In genomic region chr17:47265983-47266541, GRCh38 we compare ENCODE assay signal across 9 cellular contexts. TPM values are rescaled to one million over a fixed set of nuclear protein-coding genes. Genes with fewer than 3 reads are reported as not detected.
A peak's percentile ranks its signal among the peaks of the same experiment; 100 is the strongest.
DNase-seq lines count a peak whose midpoint lies in the region; ATAC-seq and TF ChIP-seq lines count a peak whose summit lies in the region.
"Had no signal": no experiment of that assay in that cellular context is flagged by ENCODE, and none has a peak within 500 bp of the region (broad histone marks: within the 10 kb centered on the region; RNA-seq: fewer than 3 reads in every experiment).

No MANE protein-coding gene starts in this region.

- no peaks in the 10 kb centered on the region for H3K36me3 Mint-ChIP-seq in chondrocyte (ENCODE audit: low read depth)
- peaks cover 0 to 9% (median 6%) of the 10 kb centered on the region in 3 donors for H3K36me3 Mint-ChIP-seq in naive thymus-derived CD8-positive, alpha-beta T cell

- H3K4me3 ChIP-seq in AG10803 (ENCODE audit: low read length), result no peak overlapping the region

- no peaks in the 10 kb centered on the region for H3K27me3 Mint-ChIP-seq in chondrocyte (ENCODE audit: low read depth)
- peaks cover 7 to 18% (median 15%) of the 10 kb centered on the region in 5 donors for H3K27me3 Mint-ChIP-seq in naive thymus-derived CD8-positive, alpha-beta T cell

- no peak for ATAC-seq in naive thymus-derived CD8-positive, alpha-beta T cell

- TF ChIP-seq CTCF in AG10803 (conservative IDR thresholded peaks at IDR 0.05; ENCODE audit: low read length), result no peak
- TF ChIP-seq CTCF in chondrocyte (IDR thresholded peaks at IDR 0.05), result no peak
- no peak for TF ChIP-seq CTCF in GM13976 (IDR thresholded peaks at IDR 0.05; ENCODE audit: borderline replicate concordance, control extremely low read depth, extremely low read depth, insufficient read depth, missing control alignments)

- no peaks in the 10 kb centered on the region for H3K9me3 Mint-ChIP-seq in chondrocyte (ENCODE audit: low read depth)
- H3K9me3 Mint-ChIP-seq in naive thymus-derived CD8-positive, alpha-beta T cell, result peaks cover 0 to 11% (median 4%) of the 10 kb centered on the region in 9 donors
- H3K9me3 Mint-ChIP-seq: natural killer cell treated with Interleukin-12 subunit alpha and Interleukin-12 subunit beta and Interleukin-15 and Interleukin-18, amount 100 ng/mL, for 72 hours had no signal

- DNase-seq in AG10803 (ENCODE audit: low read depth) (peak; percentile 52), M059J (ENCODE audit: low read depth) (peak; percentile 87), chondrocyte (ENCODE audit: low spot score) (no peak), myocyte (ENCODE audit: low read depth) (peak; percentile 57), ecto neural progenitor cell (ENCODE audit: low spot score) (no peak), iPS-NIHi7 (ENCODE audit: extremely low spot score) (no peak), GM13976 (ENCODE audit: low spot score) (no peak)
- DNase-seq in naive thymus-derived CD8-positive, alpha-beta T cell, result no peak

- no peak overlapping the region for H3K4me3 Mint-ChIP-seq in chondrocyte (ENCODE audit: unreplicated experiment)
- no peak overlapping the region for H3K4me3 Mint-ChIP-seq in naive thymus-derived CD8-positive, alpha-beta T cell
- H3K4me3 Mint-ChIP-seq: natural killer cell treated with Interleukin-12 subunit alpha and Interleukin-12 subunit beta and Interleukin-15 and Interleukin-18, amount 100 ng/mL, for 72 hours had no signal

- in situ Hi-C loops in GM13976 (cut with MboI; ENCODE audit: low sequenced_read_pairs, unreplicated experiment), result no loop called here

- peaks cover 28% of the 10 kb centered on the region for H3K4me1 Mint-ChIP-seq in chondrocyte (ENCODE audit: low read depth)
- H3K4me1 Mint-ChIP-seq in naive thymus-derived CD8-positive, alpha-beta T cell, result peaks cover 0 to 6% (median 0%) of the 10 kb centered on the region in 4 donors

- peak overlapping the region; percentile 32 for H3K27ac Mint-ChIP-seq in chondrocyte (ENCODE audit: unreplicated experiment)
- H3K27ac Mint-ChIP-seq in naive thymus-derived CD8-positive, alpha-beta T cell, result no peak overlapping the region
- H3K27ac Mint-ChIP-seq: natural killer cell treated with Interleukin-12 subunit alpha and Interleukin-12 subunit beta and Interleukin-15 and Interleukin-18, amount 100 ng/mL, for 72 hours had no signal

- POLR2A ChIA-PET in naive thymus-derived CD8-positive, alpha-beta T cell (lab: Charles Lee), result no interaction called here

RNA-seq across cellular contexts. Expression of gene ITGB3, which starts 12.4 kb away (rescaled TPM):
- 0.94 and 3.1 TPM in 2 replicates for total RNA-seq in M059J (2014; rRNA removed; shearing (Covaris generic))
- total RNA-seq in chondrocyte (0.85 to 11.4 TPM (median 10.5 TPM) in 3 replicates), myocyte (1.5 and 3.5 TPM in 2 replicates)
- 2.5 TPM for polyA plus RNA-seq in myocyte (2012)
- not detected for total RNA-seq in naive thymus-derived CD8-positive, alpha-beta T cell
- polyA plus RNA-seq in naive thymus-derived CD8-positive, alpha-beta T cell, result not detected

RNA-seq across cellular contexts. Expression of gene MYL4, which starts 56.9 kb away (rescaled TPM):
- total RNA-seq in M059J (2014; rRNA removed; shearing (Covaris generic)), result not detected in 2 replicates
- total RNA-seq in chondrocyte, result 0.51 to 1.9 TPM (median 1.1 TPM) in 3 replicates
- total RNA-seq in myocyte, result 1,048 and 1,135 TPM in 2 replicates
- 1,386 TPM for polyA plus RNA-seq in myocyte (2012)
- total RNA-seq in naive thymus-derived CD8-positive, alpha-beta T cell, result not detected
- polyA plus RNA-seq in naive thymus-derived CD8-positive, alpha-beta T cell, result not detected

RNA-seq across cellular contexts. Expression of gene EFCAB13, which starts 57.7 kb away (rescaled TPM):
- 2.5 and 3.1 TPM in 2 replicates for total RNA-seq in M059J (2014; rRNA removed; shearing (Covaris generic))
- total RNA-seq in chondrocyte, result 1.5 to 3.2 TPM (median 2.5 TPM) in 3 replicates
- total RNA-seq in myocyte, result 1.9 and 3.4 TPM in 2 replicates
- 2.3 TPM for polyA plus RNA-seq in myocyte (2012)
- 10 to 100 TPM; 42.8 to 51.1 TPM for total RNA-seq in naive thymus-derived CD8-positive, alpha-beta T cell
- 10 to 100 TPM in 2 of 3 donors, 1 to 10 TPM in 1; 3.6 to 11.8 (median 11.0) TPM for polyA plus RNA-seq in naive thymus-derived CD8-positive, alpha-beta T cell

Comparison
In these comparisons a context has a peak if more than half of its experiments do, and no peak if none do; other contexts are left out.
1. DNase-seq: peak in AG10803 (single experiment), M059J (single experiment) and myocyte (single experiment); none in chondrocyte (single experiment), naive thymus-derived CD8-positive, alpha-beta T cell (0 of 10), ecto neural progenitor cell (single experiment), iPS-NIHi7 (single experiment) and GM13976 (single experiment).
2. RNA of gene MYL4, which starts 56.9 kb away (total RNA-seq): 1,048 to 1,135 TPM in myocyte; 0.51 to 1.9 TPM in chondrocyte, not detected in naive thymus-derived CD8-positive, alpha-beta T cell and not detected in M059J; every median in the first group is over 100 times any median in the second.